In the genomic region with DNA sequence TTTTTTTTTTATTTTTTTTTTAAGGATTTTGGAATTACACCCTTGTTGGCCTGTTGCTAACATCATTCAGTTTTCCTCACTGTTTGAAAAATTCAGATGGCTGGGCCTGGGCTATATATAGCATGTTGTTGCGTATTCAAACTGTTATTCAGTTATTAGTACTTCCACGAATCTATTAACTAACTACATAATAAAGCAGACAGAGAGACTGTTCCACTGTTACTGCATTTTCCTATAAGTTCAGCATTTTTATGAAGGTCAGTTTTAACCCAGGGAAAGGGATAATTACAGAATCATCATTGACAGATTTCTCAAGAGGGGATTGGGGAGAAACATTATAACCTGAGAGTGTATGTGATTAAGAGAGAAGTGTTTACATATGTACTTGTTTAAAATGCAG, we compare ENCODE assay signal across 17 cellular contexts. TPM values are rescaled to one million over a fixed set of nuclear protein-coding genes. Genes with fewer than 3 reads are reported as not detected.
DNase-seq lines count a peak whose midpoint lies in the region; ATAC-seq and TF ChIP-seq lines count a peak whose summit lies in the region.
"Had no signal": no experiment of that assay in that cellular context is flagged by ENCODE, and none has a peak within 500 bp of the region (broad histone marks: within the 10 kb centered on the region; RNA-seq: fewer than 3 reads in every experiment).

No MANE protein-coding gene starts in this region.

- peak overlapping the region; percentile 76 for H3K4me3 ChIP-seq in NB4 (ENCODE audit: low read depth, low read length)
- peak overlapping the region in 1 of 2 experiments; percentile 81 for H3K4me3 ChIP-seq in neutrophil (ENCODE audit: low read depth in 1 of 2, low read length in 1 of 2)
- no peak overlapping the region for H3K4me3 ChIP-seq in uterus
- H3K4me3 ChIP-seq: prostate gland had no signal

- H3K4me1 Mint-ChIP-seq in activated CD8-positive, alpha-beta memory T cell treated with anti-CD3 and anti-CD28 coated beads, Interleukin-2, amount 10 ng/mL, durations not matched to agents 7 days and 5 days: peaks cover 42% of the 10 kb centered on the region
- H3K4me1 Mint-ChIP-seq in dendritic cell treated with granulocyte-macrophage colony-stimulating factor and Interleukin-4, amounts not matched to agents 40 ng/mL and 50 ng/mL, for 4 days (ENCODE audit: low read depth): peaks cover 36% of the 10 kb centered on the region

- no peak for ATAC-seq in activated CD8-positive, alpha-beta memory T cell treated with anti-CD3 and anti-CD28 coated beads, Interleukin-2, amount 10 ng/mL, durations not matched to agents 7 days and 5 days
- no peak for ATAC-seq in HG02610 (IDR thresholded peaks at IDR 0.05; ENCODE audit: unreplicated experiment)
- ATAC-seq: Right ventricle myocardium inferior had no signal

- peak overlapping the region; percentile 24 for H3K4me3 Mint-ChIP-seq in activated CD8-positive, alpha-beta memory T cell treated with anti-CD3 and anti-CD28 coated beads, Interleukin-2, amount 10 ng/mL, durations not matched to agents 7 days and 5 days
- H3K4me3 Mint-ChIP-seq in dendritic cell treated with granulocyte-macrophage colony-stimulating factor and Interleukin-4, amounts not matched to agents 40 ng/mL and 50 ng/mL, for 4 days: peak overlapping the region; percentile 32

- H3K36me3 ChIP-seq in neutrophil: no peaks in the 10 kb centered on the region
- H3K36me3 ChIP-seq in uterus: no peaks in the 10 kb centered on the region
- H3K36me3 ChIP-seq: prostate gland had no signal

- H3K27me3 ChIP-seq in neutrophil (no peaks in the 10 kb centered on the region), uterus (no peaks in the 10 kb centered on the region)

- H3K9me3 ChIP-seq in neutrophil (no peaks in the 10 kb centered on the region), uterus (no peaks in the 10 kb centered on the region)
- H3K9me3 ChIP-seq: prostate gland had no signal

- DNase-seq in activated CD8-positive, alpha-beta memory T cell treated with anti-CD3 and anti-CD28 coated beads, Interleukin-2, amount 10 ng/mL, durations not matched to agents 7 days and 5 days: no peak
- DNase-seq in activated CD8-positive, alpha-beta memory T cell treated with anti-CD3 and anti-CD28 coated beads for 24 hours: no peak
- DNase-seq in NB4 (ENCODE audit: low read depth) (no peak), dedifferentiated amniotic fluid mesenchymal stem cell (ENCODE audit: extremely low spot score) (no peak), uterus (no peak)
- DNase-seq: ACHN; DMS53; foreskin melanocyte; midbrain; MV-4-11; NCI-H2171; NK-92 treated with Interleukin-12 subunit alpha and Interleukin-12 subunit beta, amount 100 ng/mL, for 24 hours had no signal

- H3K9me3 Mint-ChIP-seq in activated CD8-positive, alpha-beta memory T cell treated with anti-CD3 and anti-CD28 coated beads, Interleukin-2, amount 10 ng/mL, durations not matched to agents 7 days and 5 days (ENCODE audit: low read depth): no peaks in the 10 kb centered on the region
- no peaks in the 10 kb centered on the region for H3K9me3 Mint-ChIP-seq in dendritic cell treated with granulocyte-macrophage colony-stimulating factor and Interleukin-4, amounts not matched to agents 40 ng/mL and 50 ng/mL, for 4 days

- peaks cover 56 to 67% of the 10 kb centered on the region in 2 experiments for H3K4me1 ChIP-seq in neutrophil (ENCODE audit: control insufficient read depth in 1 of 2, insufficient read depth in 1 of 2, low read depth in 1 of 2, low read length in 1 of 2)
- no peaks in the 10 kb centered on the region for H3K4me1 ChIP-seq in uterus
- H3K4me1 ChIP-seq: prostate gland had no signal

- TF ChIP-seq CTCF in NB4 (IDR thresholded peaks at IDR 0.05; ENCODE audit: low read depth, low read length): no peak
- no peak for TF ChIP-seq CTCF in neutrophil (IDR thresholded peaks at IDR 0.05)
- no peak for TF ChIP-seq CTCF in uterus (IDR thresholded peaks at IDR 0.05)

- H3K27me3 Mint-ChIP-seq in activated CD8-positive, alpha-beta memory T cell treated with anti-CD3 and anti-CD28 coated beads, Interleukin-2, amount 10 ng/mL, durations not matched to agents 7 days and 5 days: no peaks in the 10 kb centered on the region
- H3K27me3 Mint-ChIP-seq in dendritic cell treated with granulocyte-macrophage colony-stimulating factor and Interleukin-4, amounts not matched to agents 40 ng/mL and 50 ng/mL, for 4 days: no peaks in the 10 kb centered on the region

- H3K36me3 Mint-ChIP-seq in activated CD8-positive, alpha-beta memory T cell treated with anti-CD3 and anti-CD28 coated beads, Interleukin-2, amount 10 ng/mL, durations not matched to agents 7 days and 5 days: peaks cover 18% of the 10 kb centered on the region
- H3K36me3 Mint-ChIP-seq in dendritic cell treated with granulocyte-macrophage colony-stimulating factor and Interleukin-4, amounts not matched to agents 40 ng/mL and 50 ng/mL, for 4 days (ENCODE audit: low read depth): peaks cover 35% of the 10 kb centered on the region

- intact Hi-C loops in dendritic cell treated with granulocyte-macrophage colony-stimulating factor and Interleukin-4, amounts not matched to agents 40 ng/mL and 50 ng/mL, for 4 days (cut with micrococcal nuclease): loop anchor here (5.0 kb wide), 2 partner anchors 39 to 54 kb away; no protein-coding TSS in a partner anchor
- intact Hi-C loops in uterus (cut with DNase I; ENCODE audit: low total_unique reads): no loop called here

- TF ChIP-seq POLR2A in NB4 (IDR thresholded peaks at IDR 0.05; ENCODE audit: extremely low read depth, insufficient read length) (no peak), uterus (IDR thresholded peaks at IDR 0.05) (no peak)

- H3K27ac ChIP-seq in neutrophil (peak overlapping the region; percentile 97), uterus (no peak overlapping the region)
- H3K27ac ChIP-seq: prostate gland had no signal

- no peak overlapping the region for H3K27ac Mint-ChIP-seq in activated CD8-positive, alpha-beta memory T cell treated with anti-CD3 and anti-CD28 coated beads, Interleukin-2, amount 10 ng/mL, durations not matched to agents 7 days and 5 days
- H3K27ac Mint-ChIP-seq in dendritic cell treated with granulocyte-macrophage colony-stimulating factor and Interleukin-4, amounts not matched to agents 40 ng/mL and 50 ng/mL, for 4 days: peak overlapping the region; percentile 17

- CTCF ChIA-PET in activated CD8-positive, alpha-beta memory T cell treated with anti-CD3 and anti-CD28 coated beads, Interleukin-2, amount 10 ng/mL, durations not matched to agents 7 days and 5 days (lab: Charles Lee): interaction anchor here (0.8 kb wide), 1 partner anchor 21 kb away, joined by 3 read pairs; no protein-coding TSS in a partner anchor

RNA-seq across cellular contexts. Expression of gene DOCK11, which starts 3.1 kb away (rescaled TPM):
- total RNA-seq in activated CD8-positive, alpha-beta memory T cell treated with anti-CD3 and anti-CD28 coated beads, Interleukin-2, amount 10 ng/mL, durations not matched to agents 7 days and 5 days: 10 to 100 TPM; 57.1 to 63.1 TPM
- 10 to 100 TPM; 13.1 to 33.1 (median 25.4) TPM for total RNA-seq in uterus
